11 cellular contexts compared by ENCODE assay signal in genomic region chr3:45988100-45988761, GRCh38. TPM values are rescaled to one million over a fixed set of nuclear protein-coding genes. Genes with fewer than 3 reads are reported as not detected.
DNase-seq lines count a peak whose midpoint lies in the region; ATAC-seq and TF ChIP-seq lines count a peak whose summit lies in the region.
"Had no signal": no experiment of that assay in that cellular context is flagged by ENCODE, and none has a peak within 500 bp of the region (broad histone marks: within the 10 kb centered on the region; RNA-seq: fewer than 3 reads in every experiment).

No MANE protein-coding gene starts in this region.

- peaks cover 3% of the 10 kb centered on the region; the same call in 1 of the 2 replicates for H3K36me3 ChIP-seq in IMR-90 (ENCODE audit: control insufficient read depth, insufficient read depth, low read length)

- H2AFZ ChIP-seq in IMR-90 (replicated peaks; ENCODE audit: low read length, poor library complexity) = no peak overlapping the region

- dilution Hi-C loops in IMR-90 (cut with HindIII; ENCODE audit: low sequenced_read_pairs, unreplicated experiment) = no loop called here

- peaks cover 25 to 82% of the 10 kb centered on the region in 2 experiments for H3K79me1 ChIP-seq in IMR-90 (ENCODE audit: low read depth in 1 of 2, low read length in 2 of 2)

- H3K4me2 ChIP-seq in IMR-90 (ENCODE audit: low read depth, low read length) = peak overlapping the region; percentile 6

- peak overlapping the region; percentile 43 for H4K5ac ChIP-seq in IMR-90 (ENCODE audit: low read depth, low read length)

- no peaks in the 10 kb centered on the region for H3K9me3 ChIP-seq in IMR-90 (ENCODE audit: control insufficient read depth, insufficient read depth, low read length)

- no peak overlapping the region for H3K4me3 ChIP-seq in IMR-90 (ENCODE audit: insufficient read depth, low read depth, low read length)

- peaks cover 73% of the 10 kb centered on the region for H3K36me3 Mint-ChIP-seq in activated T-helper 2 cell treated with anti-CD3 and anti-CD28 coated beads, Interferon-gamma antibody, Interleukin-2, Interleukin-4, amounts not matched to agents 10 μg/mL and 5 μg/mL and 100 μg/mL, durations not matched to agents 14 hours and 24 hours and 36 hours (ENCODE audit: low read depth)
- H3K36me3 Mint-ChIP-seq in immature natural killer cell = peaks cover 3 to 24% (median 4%) of the 10 kb centered on the region in 3 donors
- peaks cover 17% of the 10 kb centered on the region for H3K36me3 Mint-ChIP-seq in stimulated activated memory B cell treated with anti-CD40 and anti-IgM and Interleukin-4, amounts not matched to agents 10 μg/mL and 1 μg/mL and 100 μg/mL, for 72 hours

- H3K27ac ChIP-seq in IMR-90 (ENCODE audit: insufficient read depth, low read length) = peak overlapping the region; percentile 79

- no peaks in the 10 kb centered on the region for H3K27me3 Mint-ChIP-seq in activated T-helper 2 cell treated with anti-CD3 and anti-CD28 coated beads, Interferon-gamma antibody, Interleukin-2, Interleukin-4, amounts not matched to agents 10 μg/mL and 5 μg/mL and 100 μg/mL, durations not matched to agents 14 hours and 24 hours and 36 hours (ENCODE audit: low read depth)
- H3K27me3 Mint-ChIP-seq in immature natural killer cell (ENCODE audit: low read depth in 3 of 3) = peaks cover 0 to 5% (median 1%) of the 10 kb centered on the region in 3 donors
- H3K27me3 Mint-ChIP-seq in stimulated activated memory B cell treated with anti-CD40 and anti-IgM and Interleukin-4, amounts not matched to agents 10 μg/mL and 1 μg/mL and 100 μg/mL, for 72 hours = no peaks in the 10 kb centered on the region

- no peaks in the 10 kb centered on the region for H3K27me3 ChIP-seq in IMR-90 (ENCODE audit: control insufficient read depth, insufficient read depth, low read length)

- peaks cover 59% of the 10 kb centered on the region for H3K9me1 ChIP-seq in IMR-90 (ENCODE audit: insufficient read depth, low read length)

- peak overlapping the region; percentile 76 for H3K27ac Mint-ChIP-seq in activated T-helper 2 cell treated with anti-CD3 and anti-CD28 coated beads, Interferon-gamma antibody, Interleukin-2, Interleukin-4, amounts not matched to agents 10 μg/mL and 5 μg/mL and 100 μg/mL, durations not matched to agents 14 hours and 24 hours and 36 hours
- H3K27ac Mint-ChIP-seq in immature natural killer cell = peak overlapping the region in 5 of 6 donors; percentile 5 to 63 (median 33)
- peak overlapping the region; percentile 24 for H3K27ac Mint-ChIP-seq in stimulated activated memory B cell treated with anti-CD40 and anti-IgM and Interleukin-4, amounts not matched to agents 10 μg/mL and 1 μg/mL and 100 μg/mL, for 72 hours

- peak overlapping the region; percentile 67 for H3K23ac ChIP-seq in IMR-90 (ENCODE audit: low read depth, low read length)

- H4K20me1 ChIP-seq in IMR-90 (ENCODE audit: insufficient read depth, low read length) = peaks cover 11% of the 10 kb centered on the region

- H2BK20ac ChIP-seq in IMR-90 (ENCODE audit: low read depth, low read length) = peak overlapping the region; percentile 84

- BruUV-seq in IMR-90 (replicated peaks; lab: Mats Ljungman, UMichigan) = no TSS peak

- intact Hi-C loops in IMR-90 (cut with micrococcal nuclease) = no loop called here
- intact Hi-C loops in activated T-helper 2 cell treated with anti-CD3 and anti-CD28 coated beads, Interferon-gamma antibody, Interleukin-2, Interleukin-4, amounts not matched to agents 10 μg/mL and 5 μg/mL and 100 μg/mL, durations not matched to agents 14 hours and 24 hours and 36 hours (cut with micrococcal nuclease) = loop anchor here (1.0 kb wide), 1 partner anchor 8 kb away; no protein-coding TSS in a partner anchor

- WGBS in IMR-90 (ENCODE audit: extremely low coverage in 2 of 2, insufficient read length in 1 of 2), 2 experiments = 72% methylated on average over 2 of the region's 6 CpGs; no CpG with 5 or more reads in 1 of the 2 experiments

- TF ChIP-seq CTCF in IMR-90 (conservative IDR thresholded peaks at IDR 0.05; ENCODE audit: low read depth, low read length) = no peak
- TF ChIP-seq CTCF in GM20000 (IDR thresholded peaks at IDR 0.05; ENCODE audit: extremely low read depth, missing control alignments) = no peak

- H4K8ac ChIP-seq in IMR-90 (ENCODE audit: low read depth in 2 of 2, low read length in 2 of 2) = peak overlapping the region; percentile 16 to 82; a peak in 3 of 4 replicates

- TF ChIP-seq POLR2A in IMR-90 (IDR thresholded peaks at IDR 0.05; ENCODE audit: low read depth, low read length) = no peak

- ATAC-seq in IMR-90 (ENCODE audit: low read depth) (no peak), HG03521 (IDR thresholded peaks at IDR 0.05; ENCODE audit: unreplicated experiment) (no peak), HG03097 (IDR thresholded peaks at IDR 0.05; ENCODE audit: low FRiP score, unreplicated experiment) (no peak)
- no peak for ATAC-seq in stimulated activated memory B cell treated with anti-CD40 and anti-IgM and Interleukin-4, amounts not matched to agents 10 μg/mL and 1 μg/mL and 100 μg/mL, for 72 hours

- CTCF ChIA-PET in IMR-90 (lab: Yijun Ruan, JAX) = interaction anchor here (1.0 kb wide), 2 partner anchors 22 to 45 kb away, joined by 4 read pairs; partner anchors contain the start of gene CXCR6

- peak overlapping the region; percentile 74 for H3K18ac ChIP-seq in IMR-90 (ENCODE audit: low read depth, low read length)

- no peak overlapping the region for H3K56ac ChIP-seq in IMR-90 (ENCODE audit: extremely low read depth, insufficient read depth, low read length)

- H3K4ac ChIP-seq in IMR-90 (ENCODE audit: low read depth, low read length) = peak overlapping the region; percentile 97

- H3K4me1 Mint-ChIP-seq in activated T-helper 2 cell treated with anti-CD3 and anti-CD28 coated beads, Interferon-gamma antibody, Interleukin-2, Interleukin-4, amounts not matched to agents 10 μg/mL and 5 μg/mL and 100 μg/mL, durations not matched to agents 14 hours and 24 hours and 36 hours (ENCODE audit: low read depth) = peaks cover 72% of the 10 kb centered on the region
- peaks cover 79 to 92% of the 10 kb centered on the region in 2 donors for H3K4me1 Mint-ChIP-seq in immature natural killer cell
- H3K4me1 Mint-ChIP-seq in stimulated activated memory B cell treated with anti-CD40 and anti-IgM and Interleukin-4, amounts not matched to agents 10 μg/mL and 1 μg/mL and 100 μg/mL, for 72 hours = peaks cover 64% of the 10 kb centered on the region

- no peak overlapping the region for H3K9ac ChIP-seq in IMR-90 (ENCODE audit: low read depth, low read length)

- H2AK5ac ChIP-seq in IMR-90 (ENCODE audit: low read depth, low read length) = peak overlapping the region; percentile 88

- H4K91ac ChIP-seq in IMR-90 (ENCODE audit: insufficient read depth, low read depth, low read length) = peak overlapping the region; percentile 78

- peak overlapping the region; percentile 92 for H2BK5ac ChIP-seq in IMR-90 (ENCODE audit: low read depth, low read length, poor library complexity, severe bottlenecking)

- H2BK15ac ChIP-seq in IMR-90 (ENCODE audit: low read depth, low read length) = peak overlapping the region; percentile 79; the same call in 2 of the 3 replicates

- peak overlapping the region; percentile 96 for H2BK120ac ChIP-seq in IMR-90 (ENCODE audit: low read depth, low read length)

- no peak overlapping the region for H3K4me3 Mint-ChIP-seq in activated T-helper 2 cell treated with anti-CD3 and anti-CD28 coated beads, Interferon-gamma antibody, Interleukin-2, Interleukin-4, amounts not matched to agents 10 μg/mL and 5 μg/mL and 100 μg/mL, durations not matched to agents 14 hours and 24 hours and 36 hours (ENCODE audit: low read depth)
- H3K4me3 Mint-ChIP-seq in immature natural killer cell = peak overlapping the region in 2 of 5 donors; percentile 4 to 36
- H3K4me3 Mint-ChIP-seq in stimulated activated memory B cell treated with anti-CD40 and anti-IgM and Interleukin-4, amounts not matched to agents 10 μg/mL and 1 μg/mL and 100 μg/mL, for 72 hours = no peak overlapping the region

- H3K14ac ChIP-seq in IMR-90 (replicated peaks; ENCODE audit: low read depth, low read length) = peak overlapping the region; percentile 73

- in situ Hi-C loops in IMR-90 (cut with MboI; ENCODE audit: low sequenced_read_pairs) = no loop called here

- H3K9me3 Mint-ChIP-seq in activated T-helper 2 cell treated with anti-CD3 and anti-CD28 coated beads, Interferon-gamma antibody, Interleukin-2, Interleukin-4, amounts not matched to agents 10 μg/mL and 5 μg/mL and 100 μg/mL, durations not matched to agents 14 hours and 24 hours and 36 hours = no peaks in the 10 kb centered on the region
- H3K9me3 Mint-ChIP-seq in immature natural killer cell = no peaks in the 10 kb centered on the region
- no peaks in the 10 kb centered on the region for H3K9me3 Mint-ChIP-seq in stimulated activated memory B cell treated with anti-CD40 and anti-IgM and Interleukin-4, amounts not matched to agents 10 μg/mL and 1 μg/mL and 100 μg/mL, for 72 hours

- no peak for DNase-seq in IMR-90
- no peak for DNase-seq in activated T-helper 2 cell treated with anti-CD3 and anti-CD28 coated beads, Interferon-gamma antibody, Interleukin-2, Interleukin-4, amounts not matched to agents 10 μg/mL and 5 μg/mL and 100 μg/mL, durations not matched to agents 14 hours and 24 hours and 36 hours (ENCODE audit: low spot score)
- no peak for DNase-seq in immature natural killer cell
- no peak for DNase-seq in GM20000 (ENCODE audit: low spot score)
- DNase-seq in NCI-H128 (lab: John Stamatoyannopoulos, UW; ENCODE audit: unreplicated experiment) = no peak
- DNase-seq: activated CD8-positive, alpha-beta memory T cell treated with anti-CD3 and anti-CD28 coated beads for 24 hours; NCI-H748 treated with DMSO at 0.1 percent for 48 hours had no signal

- H3K4me1 ChIP-seq in IMR-90 (ENCODE audit: control insufficient read depth, insufficient read depth, low read length) = peaks cover 53% of the 10 kb centered on the region

- POLR2A ChIA-PET in IMR-90 (lab: Charles Lee; ENCODE audit: unreplicated experiment) = interaction anchor here (1.1 kb wide), 1 partner anchor 16 kb away, joined by 3 read pairs; no protein-coding TSS in a partner anchor

- H2AK9ac ChIP-seq in IMR-90 (replicated peaks; ENCODE audit: low read depth, low read length, poor library complexity) = peak overlapping the region; percentile 1

- TF ChIP-seq RAD21 in IMR-90 (IDR thresholded peaks at IDR 0.05; ENCODE audit: low read length) = no peak

RNA-seq across cellular contexts. Expression of gene FYCO1, which starts 7.4 kb away (rescaled TPM):
- total RNA-seq in IMR-90 (2012; rRNA removed) = 16.1 and 20.1 TPM in 2 replicates
- polyA plus RNA-seq in IMR-90 (2012; rRNA removed) (12.0 and 13.7 TPM in 2 replicates), immature natural killer cell (1 to 10 TPM in 2 of 3 donors, under 1 TPM in 1; 0.22 to 6.1 (median 2.1) TPM)
- 6.7 and 10.1 TPM in 2 replicates for polyA plus RNA-seq in IMR-90 (2012; cell fraction: cytosol; rRNA removed)
- 6.8 and 8.8 TPM in 2 replicates for polyA plus RNA-seq in IMR-90 (2012; cell fraction: nucleus; rRNA removed; ENCODE audit: low replicate concordance)
- total RNA-seq in activated T-helper 2 cell treated with anti-CD3 and anti-CD28 coated beads, Interferon-gamma antibody, Interleukin-2, Interleukin-4, amounts not matched to agents 10 μg/mL and 5 μg/mL and 100 μg/mL, durations not matched to agents 14 hours and 24 hours and 36 hours = 19.6 and 20.2 TPM in 2 replicates

RNA-seq across cellular contexts. Expression of gene XCR1, which starts 39.1 kb away (rescaled TPM):
- total RNA-seq in IMR-90 (2012; rRNA removed) = not detected in 2 replicates
- not detected in 2 replicates for polyA plus RNA-seq in IMR-90 (2012; rRNA removed)
- not detected in 2 replicates for polyA plus RNA-seq in IMR-90 (2012; cell fraction: cytosol; rRNA removed)
- polyA plus RNA-seq in IMR-90 (2012; cell fraction: nucleus; rRNA removed; ENCODE audit: low replicate concordance) = not detected in 2 replicates
- 0.05 and 0.07 TPM in 2 replicates for total RNA-seq in activated T-helper 2 cell treated with anti-CD3 and anti-CD28 coated beads, Interferon-gamma antibody, Interleukin-2, Interleukin-4, amounts not matched to agents 10 μg/mL and 5 μg/mL and 100 μg/mL, durations not matched to agents 14 hours and 24 hours and 36 hours
- polyA plus RNA-seq in immature natural killer cell = under 1 TPM in 2 of 3 donors, not detected in 1; 0.04 to 0.26 TPM
- total RNA-seq: myocyte had no signal

RNA-seq across cellular contexts. Expression of gene CXCR6, which starts 45.0 kb away (rescaled TPM):
- total RNA-seq in IMR-90 (2012; rRNA removed) = under 0.01 TPM in 1 of 2 replicates, not detected in the other
- not detected in 2 replicates for polyA plus RNA-seq in IMR-90 (2012; rRNA removed)
- polyA plus RNA-seq in IMR-90 (2012; cell fraction: cytosol; rRNA removed) = not detected in 2 replicates
- not detected in 2 replicates for polyA plus RNA-seq in IMR-90 (2012; cell fraction: nucleus; rRNA removed; ENCODE audit: low replicate concordance)
- 9.3 and 10.7 TPM in 2 replicates for total RNA-seq in activated T-helper 2 cell treated with anti-CD3 and anti-CD28 coated beads, Interferon-gamma antibody, Interleukin-2, Interleukin-4, amounts not matched to agents 10 μg/mL and 5 μg/mL and 100 μg/mL, durations not matched to agents 14 hours and 24 hours and 36 hours
- 10 to 100 TPM in 1 of 3 donors, 1 to 10 TPM in 2; 2.7 to 14.7 (median 8.5) TPM for polyA plus RNA-seq in immature natural killer cell
- total RNA-seq: myocyte had no signal

Comparison
In these comparisons a context has a peak if more than half of its experiments do, and no peak if none do; other contexts are left out.
1. H3K27ac Mint-ChIP-seq: peak in every context shown above with its lines; median percentile 76 in activated T-helper 2 cell treated with anti-CD3 and anti-CD28 coated beads, Interferon-gamma antibody, Interleukin-2, Interleukin-4, amounts not matched to agents 10 μg/mL and 5 μg/mL and 100 μg/mL, durations not matched to agents 14 hours and 24 hours and 36 hours; 33 in immature natural killer cell; 24 in stimulated activated memory B cell treated with anti-CD40 and anti-IgM and Interleukin-4, amounts not matched to agents 10 μg/mL and 1 μg/mL and 100 μg/mL, for 72 hours.
2. RNA of gene CXCR6, which starts 45.0 kb away (total RNA-seq): 9.3 to 10.7 TPM in activated T-helper 2 cell treated with anti-CD3 and anti-CD28 coated beads, Interferon-gamma antibody, Interleukin-2, Interleukin-4, amounts not matched to agents 10 μg/mL and 5 μg/mL and 100 μg/mL, durations not matched to agents 14 hours and 24 hours and 36 hours; under 0.01 TPM in IMR-90; every median in the first group is over 10 times any median in the second.